In genomic region chr2:3785220-3785889, GRCh38 we compare ENCODE assay signal across 18 cellular contexts.
DNase-seq lines count a peak whose midpoint lies in the region; ATAC-seq and TF ChIP-seq lines count a peak whose summit lies in the region.
"Had no signal": no experiment of that assay in that cellular context is flagged by ENCODE, and none has a peak within 500 bp of the region (broad histone marks: within the 10 kb centered on the region; RNA-seq: fewer than 3 reads in every experiment).

No MANE protein-coding gene starts in this region.

- ATAC-seq in body of pancreas = no peak
- ATAC-seq in HG03432 (IDR thresholded peaks at IDR 0.05; ENCODE audit: unreplicated experiment) = no peak
- ATAC-seq: right cardiac atrium had no signal

- intact Hi-C loops in body of pancreas (cut with DNase I) = no loop called here

- 37 to 45% methylated on average over 13 to 15 of the region's 15 CpGs for WGBS in body of pancreas, 2 donors

- TF ChIP-seq POLR2A in body of pancreas (IDR thresholded peaks at IDR 0.05) = no peak

- H3K27me3 ChIP-seq in SJSA1 (replicated peaks) (no peaks in the 10 kb centered on the region), body of pancreas (no peaks in the 10 kb centered on the region)

- no peaks in the 10 kb centered on the region for H3K36me3 ChIP-seq in SJSA1
- H3K36me3 ChIP-seq in body of pancreas (replicated peaks in 1 of 2; ENCODE audit: insufficient read depth in 1 of 2, low read depth in 2 of 2) = no peaks in the 10 kb centered on the region
- H3K36me3 ChIP-seq: BE2C had no signal

- DNase-seq in Daoy (ENCODE audit: low read depth) (peak; percentile 75), HFF-Myc (ENCODE audit: extremely low read depth, low read depth) (peak; percentile 15), SJSA1 (ENCODE audit: low read depth in 1 of 2, low spot score in 2 of 2) (peak in 1 of 2 experiments; percentile 28), kidney tubule cell (ENCODE audit: low spot score) (peak; percentile 73), SIG-M5 (lab: John Stamatoyannopoulos, UW) (no peak), body of pancreas (no peak)
- DNase-seq: activated CD8-positive, alpha-beta memory T cell treated with anti-CD3 and anti-CD28 coated beads, Interleukin-2, amount 50 U/mL, for 4 hours; activated gamma-delta T cell treated with Interleukin-2 at 50 U/mL for 16 hours; anterior cingulate cortex; BE2C; erythroblast; MV-4-11; NCI-H2107; right cardiac atrium; SHP77; substantia nigra had no signal

- H3K4me1 ChIP-seq in SJSA1 (replicated peaks) (peaks cover 29% of the 10 kb centered on the region), body of pancreas (no peaks in the 10 kb centered on the region)
- H3K4me1 ChIP-seq: BE2C had no signal

- H3K9me3 ChIP-seq in SJSA1 (replicated peaks) (no peaks in the 10 kb centered on the region), body of pancreas (no peaks in the 10 kb centered on the region)
- H3K9me3 ChIP-seq: BE2C had no signal

- peak overlapping the region; percentile 41 for H3K27ac ChIP-seq in SJSA1
- H3K27ac ChIP-seq in body of pancreas = no peak overlapping the region
- H3K27ac ChIP-seq: coronary artery had no signal

- no peak overlapping the region for H3K4me3 ChIP-seq in HFF-Myc (replicated peaks; ENCODE audit: low read depth, low read length)
- H3K4me3 ChIP-seq in SJSA1 = no peak overlapping the region
- H3K4me3 ChIP-seq in body of pancreas = no peak overlapping the region
- H3K4me3 ChIP-seq: coronary artery had no signal

- TF ChIP-seq CTCF in HFF-Myc (IDR thresholded peaks at IDR 0.05; ENCODE audit: low read depth, low read length, missing control alignments) (no peak), body of pancreas (IDR thresholded peaks at IDR 0.05) (no peak)

Comparison
In these comparisons a context has a peak if more than half of its experiments do, and no peak if none do; other contexts are left out.
1. DNase-seq: peak in Daoy (single experiment), HFF-Myc (single experiment) and kidney tubule cell (single experiment); none in SIG-M5 (single experiment) and body of pancreas (0 of 4).